Comparison of ENCODE assay signal across 1 cellular context in the genomic region with DNA sequence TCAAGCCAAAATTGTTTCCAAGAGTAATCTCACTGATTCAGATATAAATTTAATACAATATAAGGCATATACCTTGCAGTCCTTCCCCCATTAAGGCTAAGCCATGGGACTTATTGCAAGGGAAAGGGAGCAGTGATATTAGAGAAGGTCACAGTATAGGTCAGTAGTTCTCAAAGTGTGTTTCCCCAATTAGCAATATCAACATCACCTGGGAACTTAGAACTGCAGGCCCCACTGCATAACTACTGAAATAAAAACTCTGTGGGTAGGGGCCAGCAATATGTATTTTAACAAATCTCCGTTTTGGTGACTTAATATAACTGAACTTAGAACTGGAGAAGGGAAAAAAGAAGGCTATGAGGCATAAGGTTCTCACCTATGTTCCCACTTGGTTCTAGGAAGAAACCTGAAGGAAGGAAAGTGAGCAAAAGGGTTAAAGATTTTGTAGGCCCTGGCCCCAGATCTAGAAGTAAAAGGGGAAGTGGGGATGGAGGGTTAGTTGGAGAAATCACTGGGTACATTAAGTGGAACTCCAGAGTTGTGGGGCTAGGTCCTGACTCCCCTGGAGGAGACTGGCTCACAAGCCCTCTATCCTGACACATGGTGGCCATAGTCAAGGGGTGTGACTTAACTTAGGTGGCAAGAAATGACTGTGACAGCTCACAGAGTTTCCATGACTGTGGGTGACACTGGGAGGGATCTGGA.
TF ChIP-seq lines count a peak whose summit lies in the region.

No MANE protein-coding gene starts in this region.

TF ChIP-seq in HepG2, 621 proteins besides CTCF, POLR2A, EP300 and RAD21:
- TF ChIP-seq ZNF354B (CRISPR knock-in tag; IDR thresholded peaks at IDR 0.05) (no peak), RORA (CRISPR knock-in tag; IDR thresholded peaks at IDR 0.05) (no peak), ISL2 (CRISPR knock-in tag; IDR thresholded peaks at IDR 0.05) (no peak), FOXK2 (IDR thresholded peaks at IDR 0.05) (no peak)
- TF ChIP-seq, protein P1, sequence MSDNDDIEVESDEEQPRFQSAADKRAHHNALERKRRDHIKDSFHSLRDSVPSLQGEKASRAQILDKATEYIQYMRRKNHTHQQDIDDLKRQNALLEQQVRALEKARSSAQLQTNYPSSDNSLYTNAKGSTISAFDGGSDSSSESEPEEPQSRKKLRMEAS (IDR thresholded peaks at IDR 0.05) = no peak
- TF ChIP-seq, protein P2, sequence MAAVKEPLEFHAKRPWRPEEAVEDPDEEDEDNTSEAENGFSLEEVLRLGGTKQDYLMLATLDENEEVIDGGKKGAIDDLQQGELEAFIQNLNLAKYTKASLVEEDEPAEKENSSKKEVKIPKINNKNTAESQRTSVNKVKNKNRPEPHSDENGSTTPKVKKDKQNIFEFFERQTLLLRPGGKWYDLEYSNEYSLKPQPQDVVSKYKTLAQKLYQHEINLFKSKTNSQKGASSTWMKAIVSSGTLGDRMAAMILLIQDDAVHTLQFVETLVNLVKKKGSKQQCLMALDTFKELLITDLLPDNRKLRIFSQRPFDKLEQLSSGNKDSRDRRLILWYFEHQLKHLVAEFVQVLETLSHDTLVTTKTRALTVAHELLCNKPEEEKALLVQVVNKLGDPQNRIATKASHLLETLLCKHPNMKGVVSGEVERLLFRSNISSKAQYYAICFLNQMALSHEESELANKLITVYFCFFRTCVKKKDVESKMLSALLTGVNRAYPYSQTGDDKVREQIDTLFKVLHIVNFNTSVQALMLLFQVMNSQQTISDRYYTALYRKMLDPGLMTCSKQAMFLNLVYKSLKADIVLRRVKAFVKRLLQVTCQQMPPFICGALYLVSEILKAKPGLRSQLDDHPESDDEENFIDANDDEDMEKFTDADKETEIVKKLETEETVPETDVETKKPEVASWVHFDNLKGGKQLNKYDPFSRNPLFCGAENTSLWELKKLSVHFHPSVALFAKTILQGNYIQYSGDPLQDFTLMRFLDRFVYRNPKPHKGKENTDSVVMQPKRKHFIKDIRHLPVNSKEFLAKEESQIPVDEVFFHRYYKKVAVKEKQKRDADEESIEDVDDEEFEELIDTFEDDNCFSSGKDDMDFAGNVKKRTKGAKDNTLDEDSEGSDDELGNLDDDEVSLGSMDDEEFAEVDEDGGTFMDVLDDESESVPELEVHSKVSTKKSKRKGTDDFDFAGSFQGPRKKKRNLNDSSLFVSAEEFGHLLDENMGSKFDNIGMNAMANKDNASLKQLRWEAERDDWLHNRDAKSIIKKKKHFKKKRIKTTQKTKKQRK (IDR thresholded peaks at IDR 0.05; ENCODE audit: low read length) = no peak
- TF ChIP-seq, protein P3, sequence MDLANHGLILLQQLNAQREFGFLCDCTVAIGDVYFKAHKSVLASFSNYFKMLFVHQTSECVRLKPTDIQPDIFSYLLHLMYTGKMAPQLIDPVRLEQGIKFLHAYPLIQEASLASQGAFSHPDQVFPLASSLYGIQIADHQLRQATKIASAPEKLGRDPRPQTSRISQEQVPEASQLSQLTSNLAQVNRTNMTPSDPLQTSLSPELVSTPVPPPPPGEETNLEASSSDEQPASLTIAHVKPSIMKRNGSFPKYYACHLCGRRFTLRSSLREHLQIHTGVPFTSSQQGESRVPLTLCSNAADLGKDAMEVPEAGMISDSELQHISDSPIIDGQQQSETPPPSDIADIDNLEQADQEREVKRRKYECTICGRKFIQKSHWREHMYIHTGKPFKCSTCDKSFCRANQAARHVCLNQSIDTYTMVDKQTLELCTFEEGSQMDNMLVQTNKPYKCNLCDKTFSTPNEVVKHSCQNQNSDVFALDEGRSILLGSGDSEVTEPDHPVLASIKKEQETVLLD (CRISPR knock-in tag; IDR thresholded peaks at IDR 0.05; ENCODE audit: low read depth) = no peak
- TF ChIP-seq, protein P4, sequence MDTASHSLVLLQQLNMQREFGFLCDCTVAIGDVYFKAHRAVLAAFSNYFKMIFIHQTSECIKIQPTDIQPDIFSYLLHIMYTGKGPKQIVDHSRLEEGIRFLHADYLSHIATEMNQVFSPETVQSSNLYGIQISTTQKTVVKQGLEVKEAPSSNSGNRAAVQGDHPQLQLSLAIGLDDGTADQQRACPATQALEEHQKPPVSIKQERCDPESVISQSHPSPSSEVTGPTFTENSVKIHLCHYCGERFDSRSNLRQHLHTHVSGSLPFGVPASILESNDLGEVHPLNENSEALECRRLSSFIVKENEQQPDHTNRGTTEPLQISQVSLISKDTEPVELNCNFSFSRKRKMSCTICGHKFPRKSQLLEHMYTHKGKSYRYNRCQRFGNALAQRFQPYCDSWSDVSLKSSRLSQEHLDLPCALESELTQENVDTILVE (CRISPR knock-in tag; IDR thresholded peaks at IDR 0.05) = no peak
